Comparison of ENCODE assay signal across 4 cellular contexts in the genomic region with DNA sequence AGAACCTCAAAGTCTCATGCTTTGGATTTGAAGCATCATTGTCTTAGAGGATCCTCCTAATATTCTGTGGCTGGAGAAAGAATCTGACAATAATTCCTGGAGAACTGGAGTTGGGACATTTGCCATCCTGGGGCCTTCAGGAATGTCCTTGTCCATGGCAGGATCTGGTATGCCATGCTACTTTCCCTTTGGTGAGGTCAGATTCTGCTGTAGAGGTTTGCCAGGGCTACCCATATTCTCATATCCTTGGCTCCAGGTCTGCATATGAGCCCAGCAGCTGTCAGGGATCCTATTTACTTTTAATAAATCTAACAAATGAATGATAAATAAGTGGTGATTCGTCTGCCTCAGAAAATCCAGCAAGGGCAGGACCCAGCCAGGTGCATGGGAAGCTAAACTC.
"Had no signal": no experiment of that assay in that cellular context is flagged by ENCODE, and none has a peak within 500 bp of the region (broad histone marks: within the 10 kb centered on the region; RNA-seq: fewer than 3 reads in every experiment).

No MANE protein-coding gene starts in this region.

- DNase-seq: H9, HCEC 1CT, IMR-90 had no signal

- ATAC-seq: GM23338 had no signal

- H3K4me3 ChIP-seq: GM23338 had no signal
